12 cellular contexts compared by ENCODE assay signal in the genomic region with DNA sequence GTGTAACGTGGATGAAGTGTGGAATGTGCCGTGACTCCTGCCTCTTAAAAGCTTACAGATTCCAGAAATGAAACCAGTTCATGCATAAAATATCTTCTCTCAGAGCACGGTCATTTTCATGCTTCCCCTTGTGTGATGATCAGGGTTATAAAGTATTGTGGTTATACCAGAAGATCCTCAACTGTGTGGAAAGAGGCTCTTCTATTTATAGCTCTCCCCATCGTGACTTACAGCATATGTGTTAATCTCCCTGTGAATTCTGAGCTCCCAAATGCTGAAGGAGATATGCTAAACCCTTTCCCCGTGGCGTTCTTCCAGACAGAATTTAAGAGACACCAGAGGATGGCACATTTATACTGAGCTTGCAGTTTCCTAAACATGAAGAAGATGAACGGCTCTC.
DNase-seq lines count a peak whose midpoint lies in the region; ATAC-seq and TF ChIP-seq lines count a peak whose summit lies in the region.
"Had no signal": no experiment of that assay in that cellular context is flagged by ENCODE, and none has a peak within 500 bp of the region (broad histone marks: within the 10 kb centered on the region; RNA-seq: fewer than 3 reads in every experiment).

No MANE protein-coding gene starts in this region.

- H3K4me1 ChIP-seq in mononuclear cell (ENCODE audit: insufficient read depth, low read length) = peaks cover 61% of the 10 kb centered on the region
- H3K4me1 ChIP-seq: right lobe of liver had no signal

- DNase-seq in AG09309 (ENCODE audit: low read depth) = peak; percentile 80
- DNase-seq in SKM-1 (lab: John Stamatoyannopoulos, UW; ENCODE audit: unreplicated experiment) = peak; percentile 83
- no peak for DNase-seq in NCI-H2081 treated with DMSO at 0.1 percent for 48 hours (lab: John Stamatoyannopoulos, UW)
- DNase-seq in immature natural killer cell = no peak
- DNase-seq: CD4-positive, alpha-beta T cell; right lobe of liver had no signal

- no peaks in the 10 kb centered on the region for H3K9me3 Mint-ChIP-seq in immature natural killer cell
- H3K9me3 Mint-ChIP-seq: activated T-helper 17 cell treated with anti-CD3 and anti-CD28 coated beads, Interleukin-2, amount 50 U/mL, for 72 hours; CD4-positive, alpha-beta T cell; mesothelial cell of epicardium had no signal

- H3K4me3 Mint-ChIP-seq in immature natural killer cell = peak overlapping the region in 1 of 5 donors; percentile 20
- H3K4me3 Mint-ChIP-seq: activated T-helper 17 cell treated with anti-CD3 and anti-CD28 coated beads, Interleukin-2, amount 50 U/mL, for 72 hours; CD4-positive, alpha-beta T cell; mesothelial cell of epicardium had no signal

- no peak overlapping the region for H3K27ac Mint-ChIP-seq in immature natural killer cell
- H3K27ac Mint-ChIP-seq: activated T-helper 17 cell treated with anti-CD3 and anti-CD28 coated beads, Interleukin-2, amount 50 U/mL, for 72 hours; CD4-positive, alpha-beta T cell; mesothelial cell of epicardium had no signal

- no peaks in the 10 kb centered on the region for H3K27me3 ChIP-seq in mononuclear cell (ENCODE audit: insufficient read depth, low read length)
- H3K27me3 ChIP-seq: right lobe of liver had no signal

- peak; percentile 25 for ATAC-seq in HG02759 (IDR thresholded peaks at IDR 0.05; ENCODE audit: unreplicated experiment)
- ATAC-seq in HG03457 (IDR thresholded peaks at IDR 0.05; ENCODE audit: unreplicated experiment) = no peak
- ATAC-seq in HG02973 (IDR thresholded peaks at IDR 0.05; ENCODE audit: unreplicated experiment) = no peak
- ATAC-seq: activated T-helper 17 cell treated with anti-CD3 and anti-CD28 coated beads, Interleukin-2, amount 50 U/mL, for 72 hours had no signal

- peaks cover 0 to 4% (median 2%) of the 10 kb centered on the region in 3 donors for H3K27me3 Mint-ChIP-seq in immature natural killer cell (ENCODE audit: low read depth in 3 of 3)
- H3K27me3 Mint-ChIP-seq: CD4-positive, alpha-beta T cell had no signal

- no peak overlapping the region for H3K4me3 ChIP-seq in AG09309 (ENCODE audit: control insufficient read depth, low read depth, low read length)
- peak overlapping the region; percentile 7 for H3K4me3 ChIP-seq in mononuclear cell (ENCODE audit: low read length)
- H3K4me3 ChIP-seq: right lobe of liver had no signal

- no peaks in the 10 kb centered on the region for H3K9me3 ChIP-seq in mononuclear cell (ENCODE audit: low read depth, low read length)
- H3K9me3 ChIP-seq: right lobe of liver had no signal

- no peak for TF ChIP-seq CTCF in AG09309 (IDR thresholded peaks at IDR 0.05; ENCODE audit: control insufficient read depth, insufficient read depth, low read depth, low read length, missing control alignments)

- H3K4me1 Mint-ChIP-seq in immature natural killer cell = peaks cover 16 to 18% of the 10 kb centered on the region in 2 donors
- H3K4me1 Mint-ChIP-seq: mesothelial cell of epicardium had no signal

- H3K36me3 Mint-ChIP-seq in immature natural killer cell = peaks cover 0 to 17% (median 13%) of the 10 kb centered on the region in 3 donors
- H3K36me3 Mint-ChIP-seq: mesothelial cell of epicardium had no signal

Comparison
In these comparisons a context has a peak if more than half of its experiments do, and no peak if none do; other contexts are left out.
1. DNase-seq: peak in AG09309 (single experiment) and SKM-1 (single experiment); none in NCI-H2081 treated with DMSO at 0.1 percent for 48 hours (single experiment) and immature natural killer cell (0 of 3).